23 cellular contexts compared by ENCODE assay signal in the genomic region with DNA sequence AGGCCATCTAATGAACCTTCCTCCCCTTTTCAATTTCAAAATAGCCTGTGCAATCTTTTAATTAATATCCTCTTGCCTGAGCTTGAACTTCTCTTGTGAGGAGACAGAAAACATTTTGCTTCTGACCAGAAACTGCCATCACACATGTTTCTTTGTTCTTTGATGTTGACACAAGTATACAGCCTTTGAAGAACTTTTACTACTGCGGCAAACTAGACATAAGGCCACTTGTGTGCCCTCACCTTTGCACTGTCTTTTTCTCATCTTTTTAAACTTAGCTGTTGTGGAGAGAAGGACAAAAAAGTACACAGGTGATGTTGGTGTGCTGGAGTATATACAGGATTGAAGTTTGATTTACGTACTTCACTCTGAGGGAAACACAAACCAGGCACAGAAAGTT.
"Had no signal": no experiment of that assay in that cellular context is flagged by ENCODE, and none has a peak within 500 bp of the region (broad histone marks: within the 10 kb centered on the region; RNA-seq: fewer than 3 reads in every experiment).

No MANE protein-coding gene starts in this region.

- ATAC-seq: left ventricle myocardium superior, lower lobe of right lung, natural killer cell, psoas muscle, right cardiac atrium had no signal

- H3K9me3 ChIP-seq: lower lobe of right lung, ovary, psoas muscle, stomach, thyroid gland, vagina had no signal

- H3K27ac Mint-ChIP-seq: immature natural killer cell, natural killer cell had no signal

- H3K27me3 ChIP-seq: ovary, stomach, thyroid gland, vagina had no signal

- H3K4me3 ChIP-seq: dorsolateral prefrontal cortex, lower lobe of right lung, ovary, psoas muscle, skin epidermis, stomach, thyroid gland, vagina had no signal

- H3K36me3 Mint-ChIP-seq: immature natural killer cell, natural killer cell had no signal

- H3K4me1 Mint-ChIP-seq: immature natural killer cell had no signal

- DNase-seq: dorsolateral prefrontal cortex; effector CD4-positive, alpha-beta T cell; hypothalamus; immature natural killer cell; islet precursor cell; kidney glomerular epithelial cell; left ventricle myocardium superior; lower lobe of right lung; natural killer cell; occipital lobe; ovary; posterior cingulate gyrus; psoas muscle; right cardiac atrium; stimulated activated CD4-positive, alpha-beta T cell treated with anti-CD3 and anti-CD28 coated beads, Interleukin-15, amount 100 ng/mL, for 24 hours; stimulated activated CD4-positive, alpha-beta T cell treated with anti-CD3 and anti-CD28 coated beads, Interleukin-4, amount 100 ng/mL, for 1 hour; stimulated activated CD8-positive, alpha-beta memory T cell treated with anti-CD3 and anti-CD28 coated beads, Interleukin-4, amount 100 ng/mL, for 48 hours; stimulated activated naive CD4-positive, alpha-beta T cell treated with Interleukin-2 at 50 U/mL for 16 hours; stomach; thyroid gland; trophoblast cell had no signal

- H3K27ac ChIP-seq: dorsolateral prefrontal cortex, lower lobe of right lung, ovary, psoas muscle, skin epidermis, stomach, thyroid gland, vagina had no signal

- H3K4me1 ChIP-seq: lower lobe of right lung, psoas muscle, stomach, thyroid gland, vagina had no signal

- H3K9me3 Mint-ChIP-seq: natural killer cell had no signal

- H3K4me3 Mint-ChIP-seq: immature natural killer cell, natural killer cell had no signal

- H3K36me3 ChIP-seq: lower lobe of right lung, ovary, stomach, thyroid gland, vagina had no signal
